12 cellular contexts compared by ENCODE assay signal in the genomic region with DNA sequence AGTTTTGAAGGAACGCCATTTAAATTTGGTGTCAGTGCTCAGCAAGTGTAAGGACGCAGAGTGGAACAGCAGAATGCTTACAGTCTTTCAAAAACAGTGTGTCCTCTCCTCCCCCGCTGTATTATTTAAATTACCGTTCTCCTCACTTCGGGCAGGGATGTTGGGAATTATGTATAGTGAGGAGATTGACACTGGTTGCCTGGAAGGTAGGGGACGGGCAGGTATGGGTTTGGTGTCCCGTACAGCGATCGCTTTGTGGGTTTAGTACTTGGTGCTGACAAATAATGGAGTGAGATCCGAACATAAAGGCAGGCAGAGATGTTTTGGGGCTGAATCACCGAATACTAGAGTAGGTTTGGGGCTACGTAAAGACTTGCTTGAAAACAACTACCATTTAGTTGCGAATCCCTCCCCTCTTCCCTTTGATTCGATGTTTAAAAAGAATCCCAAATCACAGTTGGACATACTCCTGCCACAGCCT. TPM values are rescaled to one million over a fixed set of nuclear protein-coding genes. Genes with fewer than 3 reads are reported as not detected.
DNase-seq lines count a peak whose midpoint lies in the region; ATAC-seq and TF ChIP-seq lines count a peak whose summit lies in the region.
"Had no signal": no experiment of that assay in that cellular context is flagged by ENCODE, and none has a peak within 500 bp of the region (broad histone marks: within the 10 kb centered on the region; RNA-seq: fewer than 3 reads in every experiment).

No MANE protein-coding gene starts in this region.

- no peak for TF ChIP-seq CTCF in activated CD8-positive, alpha-beta T cell treated with anti-CD3 and anti-CD28 coated beads for 36 hours (IDR thresholded peaks at IDR 0.05)
- no peak for TF ChIP-seq CTCF in type B pancreatic cell (conservative IDR thresholded peaks at IDR 0.05)
- no peak for TF ChIP-seq CTCF in osteoblast (IDR thresholded peaks at IDR 0.05; ENCODE audit: extremely low read depth, low read depth, low read length)
- TF ChIP-seq CTCF in esophagus squamous epithelium (IDR thresholded peaks at IDR 0.05): no peak

- H3K4me2 ChIP-seq in osteoblast (ENCODE audit: insufficient read depth, low read length): no peak overlapping the region

- H3K4me1 Mint-ChIP-seq in activated naive CD4-positive, alpha-beta T cell treated with anti-CD3 and anti-CD28 coated beads, Interleukin-2, amount 10 ng/mL, durations not matched to agents 7 days and 5 days: peaks cover 36% of the 10 kb centered on the region
- H3K4me1 Mint-ChIP-seq in activated CD8-positive, alpha-beta T cell treated with anti-CD3 and anti-CD28 coated beads for 36 hours (ENCODE audit: low read depth): peaks cover 36% of the 10 kb centered on the region
- H3K4me1 Mint-ChIP-seq in memory B cell: peaks cover 22% of the 10 kb centered on the region
- peaks cover 25% of the 10 kb centered on the region for H3K4me1 Mint-ChIP-seq in type B pancreatic cell (ENCODE audit: unreplicated experiment)

- H3K27me3 ChIP-seq in aorta (ENCODE audit: control insufficient read depth in 1 of 2, insufficient read depth in 2 of 2, low read length in 1 of 2) (peaks cover 0 to 2% of the 10 kb centered on the region in 2 donors), osteoblast (ENCODE audit: insufficient read depth, low read length) (peaks cover 43% of the 10 kb centered on the region), esophagus squamous epithelium (peaks cover 37 to 100% (median 68%) of the 10 kb centered on the region in 4 donors)
- H3K27me3 ChIP-seq: MG63 had no signal

- H3K9me3 Mint-ChIP-seq in activated naive CD4-positive, alpha-beta T cell treated with anti-CD3 and anti-CD28 coated beads, Interleukin-2, amount 10 ng/mL, durations not matched to agents 7 days and 5 days: no peaks in the 10 kb centered on the region
- H3K9me3 Mint-ChIP-seq in activated CD8-positive, alpha-beta T cell treated with anti-CD3 and anti-CD28 coated beads for 36 hours: no peaks in the 10 kb centered on the region
- H3K9me3 Mint-ChIP-seq in memory B cell (peaks cover 5% of the 10 kb centered on the region), type B pancreatic cell (no peaks in the 10 kb centered on the region)

- DNase-seq in activated naive CD4-positive, alpha-beta T cell treated with anti-CD3 and anti-CD28 coated beads, Interleukin-2, amount 10 ng/mL, durations not matched to agents 7 days and 5 days: no peak
- DNase-seq in activated naive CD4-positive, alpha-beta T cell treated with anti-CD3 and anti-CD28 coated beads, Interleukin-2, amount 50 U/mL, for 16 hours: no peak
- no peak for DNase-seq in activated CD8-positive, alpha-beta T cell treated with anti-CD3 and anti-CD28 coated beads for 36 hours
- no peak for DNase-seq in memory B cell (ENCODE audit: low spot score in 2 of 2)
- DNase-seq in type B pancreatic cell (ENCODE audit: extremely low spot score, unreplicated experiment): no peak
- DNase-seq in aorta: no peak
- no peak for DNase-seq in osteoblast (ENCODE audit: insufficient read length, low spot score, missing footprints)
- DNase-seq in esophagus squamous epithelium (lab: John Stamatoyannopoulos, UW): no peak
- DNase-seq: kidney glomerular epithelial cell had no signal

- H4K20me1 ChIP-seq in osteoblast (ENCODE audit: insufficient read depth, low read length): no peaks in the 10 kb centered on the region

- no peaks in the 10 kb centered on the region for H3K79me2 ChIP-seq in osteoblast (ENCODE audit: insufficient read depth, low read length)

- H3K36me3 Mint-ChIP-seq in activated naive CD4-positive, alpha-beta T cell treated with anti-CD3 and anti-CD28 coated beads, Interleukin-2, amount 10 ng/mL, durations not matched to agents 7 days and 5 days: peaks cover 15% of the 10 kb centered on the region
- peaks cover 3% of the 10 kb centered on the region for H3K36me3 Mint-ChIP-seq in activated CD8-positive, alpha-beta T cell treated with anti-CD3 and anti-CD28 coated beads for 36 hours (ENCODE audit: low read depth)
- H3K36me3 Mint-ChIP-seq in memory B cell (peaks cover 2% of the 10 kb centered on the region), type B pancreatic cell (no peaks in the 10 kb centered on the region)

- H3K27ac ChIP-seq in aorta (ENCODE audit: low read depth in 1 of 2, low read length in 2 of 2) (no peak overlapping the region), osteoblast (ENCODE audit: low read depth, low read length) (no peak overlapping the region), esophagus squamous epithelium (no peak overlapping the region)
- H3K27ac ChIP-seq: C4-2B had no signal

- H2AFZ ChIP-seq in osteoblast (ENCODE audit: low read length): no peak overlapping the region

- H3K4me3 Mint-ChIP-seq in activated naive CD4-positive, alpha-beta T cell treated with anti-CD3 and anti-CD28 coated beads, Interleukin-2, amount 10 ng/mL, durations not matched to agents 7 days and 5 days: peak overlapping the region; percentile 71
- peak overlapping the region; percentile 78 for H3K4me3 Mint-ChIP-seq in activated CD8-positive, alpha-beta T cell treated with anti-CD3 and anti-CD28 coated beads for 36 hours
- H3K4me3 Mint-ChIP-seq in memory B cell (peak overlapping the region; percentile 86), type B pancreatic cell (peak overlapping the region; percentile 90)

- ATAC-seq in activated CD8-positive, alpha-beta T cell treated with anti-CD3 and anti-CD28 coated beads for 36 hours: no peak
- no peak for ATAC-seq in memory B cell (ENCODE audit: low read depth)
- no peak for ATAC-seq in aorta (ENCODE audit: low FRiP score)

- no peaks in the 10 kb centered on the region for H3K4me1 ChIP-seq in aorta (ENCODE audit: control insufficient read depth in 1 of 2, insufficient read depth in 2 of 2, low read length in 2 of 2)
- H3K4me1 ChIP-seq in osteoblast (ENCODE audit: insufficient read depth, low read length): peaks cover 24% of the 10 kb centered on the region
- H3K4me1 ChIP-seq in esophagus squamous epithelium: peaks cover 39 to 67% (median 41%) of the 10 kb centered on the region in 3 donors

- POLR2A ChIA-PET in activated CD8-positive, alpha-beta T cell treated with anti-CD3 and anti-CD28 coated beads for 36 hours (lab: Charles Lee): no interaction called here

- WGBS in aorta, 2 donors: 19 to 22% methylated on average over 14 of the region's 14 CpGs
- WGBS in esophagus squamous epithelium, 2 donors: 17 to 30% methylated on average over 14 of the region's 14 CpGs

- intact Hi-C loops in activated CD8-positive, alpha-beta T cell treated with anti-CD3 and anti-CD28 coated beads for 36 hours (cut with micrococcal nuclease): loop anchor here (5.0 kb wide), 1 partner anchor 64 kb away; the partner anchor contains the start of gene RAB28
- intact Hi-C loops in aorta (cut with DNase I): loop anchor here (5.0 to 10.0 kb wide), 2 partner anchors 812 to 819 kb away; no protein-coding TSS in a partner anchor
- intact Hi-C loops in esophagus squamous epithelium (cut with DNase I): loop anchor here (5.0 kb wide), 1 partner anchor 694 kb away; no protein-coding TSS in a partner anchor

- TF ChIP-seq POLR2A in esophagus squamous epithelium (IDR thresholded peaks at IDR 0.05): no peak

- peaks cover 91% of the 10 kb centered on the region for H3K27me3 Mint-ChIP-seq in activated naive CD4-positive, alpha-beta T cell treated with anti-CD3 and anti-CD28 coated beads, Interleukin-2, amount 10 ng/mL, durations not matched to agents 7 days and 5 days
- H3K27me3 Mint-ChIP-seq in activated CD8-positive, alpha-beta T cell treated with anti-CD3 and anti-CD28 coated beads for 36 hours: peaks cover 60% of the 10 kb centered on the region
- H3K27me3 Mint-ChIP-seq in memory B cell: peaks cover 24% of the 10 kb centered on the region
- peaks cover 74% of the 10 kb centered on the region for H3K27me3 Mint-ChIP-seq in type B pancreatic cell

- no peak overlapping the region for H3K4me3 ChIP-seq in aorta (ENCODE audit: low read length in 2 of 2)
- no peak overlapping the region for H3K4me3 ChIP-seq in osteoblast (ENCODE audit: insufficient read depth, low read length)
- H3K4me3 ChIP-seq in esophagus squamous epithelium: peak overlapping the region in 1 of 4 donors; percentile 59

- CTCF ChIA-PET in activated naive CD4-positive, alpha-beta T cell treated with anti-CD3 and anti-CD28 coated beads, Interleukin-2, amount 10 ng/mL, durations not matched to agents 7 days and 5 days (lab: Charles Lee): no interaction called here
- CTCF ChIA-PET in activated CD8-positive, alpha-beta T cell treated with anti-CD3 and anti-CD28 coated beads for 36 hours (lab: Charles Lee): interaction anchor here (0.8 to 4.3 kb wide), 2 partner anchors 694 to 696 kb away, joined by 3 to 25 read pairs; no protein-coding TSS in a partner anchor

- H3K9me3 ChIP-seq in aorta (ENCODE audit: control insufficient read depth, low read length) (no peaks in the 10 kb centered on the region), osteoblast (ENCODE audit: low read depth, low read length) (no peaks in the 10 kb centered on the region), esophagus squamous epithelium (peaks cover 0 to 5% (median 4%) of the 10 kb centered on the region in 3 donors)
- H3K9me3 ChIP-seq: MG63 had no signal

- no peaks in the 10 kb centered on the region for H3K36me3 ChIP-seq in aorta (ENCODE audit: control insufficient read depth in 1 of 2, insufficient read depth in 2 of 2, low read length in 1 of 2)
- H3K36me3 ChIP-seq in osteoblast (ENCODE audit: insufficient read depth, low read length): no peaks in the 10 kb centered on the region
- no peaks in the 10 kb centered on the region for H3K36me3 ChIP-seq in esophagus squamous epithelium
- H3K36me3 ChIP-seq: MG63 had no signal

- peak overlapping the region; percentile 77 for H3K27ac Mint-ChIP-seq in activated naive CD4-positive, alpha-beta T cell treated with anti-CD3 and anti-CD28 coated beads, Interleukin-2, amount 10 ng/mL, durations not matched to agents 7 days and 5 days
- H3K27ac Mint-ChIP-seq in activated CD8-positive, alpha-beta T cell treated with anti-CD3 and anti-CD28 coated beads for 36 hours: no peak overlapping the region
- peak overlapping the region; percentile 74 for H3K27ac Mint-ChIP-seq in memory B cell
- no peak overlapping the region for H3K27ac Mint-ChIP-seq in type B pancreatic cell

RNA-seq across cellular contexts. Expression of gene NKX3-2, which starts 2.1 kb away (rescaled TPM):
- not detected for total RNA-seq in activated CD8-positive, alpha-beta T cell treated with anti-CD3 and anti-CD28 coated beads for 36 hours
- total RNA-seq in type B pancreatic cell (ENCODE audit: low replicate concordance): 0.79 and 6.0 TPM in 2 replicates
- total RNA-seq in aorta: under 1 TPM; 0.13 to 0.18 TPM
- polyA plus RNA-seq in aorta: not detected
- total RNA-seq in osteoblast: 0.72 and 1.2 TPM in 2 replicates
- total RNA-seq in esophagus squamous epithelium: under 1 TPM in 2 of 4 donors, not detected in 2; 0.19 to 0.62 TPM
- total RNA-seq: activated naive CD4-positive, alpha-beta T cell treated with anti-CD3 and anti-CD28 coated beads, Interleukin-2, amount 50 U/mL, for 72 hours had no signal

Comparison
In these comparisons a context has a peak if more than half of its experiments do, and no peak if none do; other contexts are left out.
1. H3K27ac Mint-ChIP-seq: peak in activated naive CD4-positive, alpha-beta T cell treated with anti-CD3 and anti-CD28 coated beads, Interleukin-2, amount 10 ng/mL, durations not matched to agents 7 days and 5 days (single experiment) and memory B cell (single experiment); none in activated CD8-positive, alpha-beta T cell treated with anti-CD3 and anti-CD28 coated beads for 36 hours (single experiment) and type B pancreatic cell (single experiment).
2. Peak in every context shown above with its lines, with median percentiles within 50 percentile points of each other: H3K4me3 Mint-ChIP-seq.